10 cellular contexts compared by ENCODE assay signal in the genomic region with DNA sequence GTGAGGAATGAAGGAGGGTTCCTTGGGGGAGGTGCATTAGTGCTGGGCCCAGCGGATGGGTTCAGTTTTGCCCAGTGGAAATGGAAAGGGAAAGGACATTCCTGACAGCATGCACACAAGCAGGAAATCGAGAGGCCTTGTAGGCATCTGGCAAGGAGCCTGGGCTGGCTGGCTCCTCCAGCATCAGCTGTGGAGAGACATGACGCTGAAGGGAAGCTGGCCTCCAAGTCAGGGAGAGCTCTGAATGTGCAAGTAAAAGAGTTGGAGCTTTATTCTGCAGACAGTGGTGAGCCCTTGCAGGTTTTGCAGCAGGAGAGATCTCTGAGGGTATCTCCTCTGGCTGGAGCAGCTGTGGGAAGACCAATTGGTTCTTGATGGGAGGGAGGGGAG.
DNase-seq lines count a peak whose midpoint lies in the region; ATAC-seq and TF ChIP-seq lines count a peak whose summit lies in the region.
"Had no signal": no experiment of that assay in that cellular context is flagged by ENCODE, and none has a peak within 500 bp of the region (broad histone marks: within the 10 kb centered on the region; RNA-seq: fewer than 3 reads in every experiment).

No MANE protein-coding gene starts in this region.

- H3K4me1 ChIP-seq in lung (ENCODE audit: control insufficient read depth in 2 of 2, insufficient read depth in 2 of 2, low read length in 2 of 2): peaks cover 0 to 21% of the 10 kb centered on the region in 2 donors

- H3K36me3 ChIP-seq in lung (ENCODE audit: control insufficient read depth in 2 of 2, insufficient read depth in 2 of 2, low read length in 2 of 2): no peaks in the 10 kb centered on the region
- H3K36me3 ChIP-seq: BLaER1 had no signal

- in situ Hi-C loops in KBM-7 (cut with MboI; ENCODE audit: low pct_unique_long_range_greater_than_20kb, low sequenced_read_pairs): no loop called here

- ATAC-seq in lung (ENCODE audit: insufficient read depth, low FRiP score): peak; percentile 61
- no peak for ATAC-seq in HG03196 (IDR thresholded peaks at IDR 0.05; ENCODE audit: unreplicated experiment)
- no peak for ATAC-seq in HG02759 (IDR thresholded peaks at IDR 0.05; ENCODE audit: unreplicated experiment)
- ATAC-seq: HCT116 had no signal

- no peaks in the 10 kb centered on the region for H3K27me3 ChIP-seq in lung (ENCODE audit: control insufficient read depth, insufficient read depth)
- H3K27me3 ChIP-seq: BLaER1 had no signal

- H3K9me3 ChIP-seq in lung (ENCODE audit: control insufficient read depth in 2 of 2, insufficient read depth in 1 of 2, low read length in 1 of 2): no peaks in the 10 kb centered on the region

- DNase-seq in activated CD8-positive, alpha-beta memory T cell treated with anti-CD3 and anti-CD28 coated beads, Interleukin-2, amount 50 U/mL, for 48 hours: peak; percentile 22
- no peak for DNase-seq in activated CD8-positive, alpha-beta memory T cell treated with anti-CD3 and anti-CD28 coated beads, Interleukin-2, amount 50 U/mL, for 4 hours
- DNase-seq in dedifferentiated amniotic fluid mesenchymal stem cell (ENCODE audit: extremely low spot score) (peak; percentile 89), lung (ENCODE audit: low spot score) (peak; percentile 76), ureter (ENCODE audit: low spot score) (peak; percentile 85), KBM-7 (no peak)

- 27 to 60% methylated on average over 3 of the region's 3 CpGs for WGBS in lung, 2 donors

- no peak overlapping the region for H3K4me3 ChIP-seq in lung
- H3K4me3 ChIP-seq: BLaER1 had no signal

- H3K27ac ChIP-seq in lung (ENCODE audit: low read depth in 1 of 2, low read length in 1 of 2): peak overlapping the region in 1 of 2 donors; percentile 73
- H3K27ac ChIP-seq: BLaER1 had no signal

- no peak for TF ChIP-seq CTCF in lung (IDR thresholded peaks at IDR 0.05; ENCODE audit: control extremely low read depth, extremely low read depth)

Comparison
In these comparisons a context has a peak if more than half of its experiments do, and no peak if none do; other contexts are left out.
1. DNase-seq: peak in activated CD8-positive, alpha-beta memory T cell treated with anti-CD3 and anti-CD28 coated beads, Interleukin-2, amount 50 U/mL, for 48 hours (single experiment), dedifferentiated amniotic fluid mesenchymal stem cell (single experiment), lung (single experiment) and ureter (single experiment); none in activated CD8-positive, alpha-beta memory T cell treated with anti-CD3 and anti-CD28 coated beads, Interleukin-2, amount 50 U/mL, for 4 hours (single experiment) and KBM-7 (single experiment).